Comparison of ENCODE assay signal across 8 cellular contexts in the genomic region with DNA sequence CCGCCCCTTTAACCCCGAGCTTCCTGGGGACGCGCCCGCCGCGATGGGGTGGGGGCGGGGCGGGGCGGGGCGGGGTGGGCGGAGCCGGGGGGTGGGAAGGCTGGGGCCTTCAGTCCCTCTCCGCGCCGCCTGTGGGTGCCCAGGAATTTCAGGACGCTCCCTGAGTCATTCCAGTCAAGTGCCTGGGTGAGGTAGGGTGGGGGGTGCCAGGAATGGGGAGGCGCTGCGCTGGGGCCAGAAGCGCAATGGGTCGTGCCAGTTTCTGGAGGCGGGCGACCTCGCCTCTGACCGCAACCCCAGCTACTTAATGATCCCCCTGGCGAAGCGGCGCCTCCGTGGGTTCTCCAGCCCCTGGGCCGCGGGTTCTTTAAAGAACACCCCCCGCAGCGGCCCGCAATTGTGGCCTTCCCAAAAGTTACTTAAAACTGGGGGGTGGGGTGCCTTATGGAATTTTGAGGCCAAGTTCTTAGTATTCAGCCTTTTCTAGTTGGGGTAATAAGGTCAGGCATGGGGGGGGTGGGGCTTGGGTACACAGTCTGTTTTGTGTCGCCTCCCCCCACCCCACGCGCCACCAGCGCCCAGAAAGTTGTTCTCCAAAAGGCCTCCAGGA. TPM values are rescaled to one million over a fixed set of nuclear protein-coding genes. Genes with fewer than 3 reads are reported as not detected.
DNase-seq lines count a peak whose midpoint lies in the region; ATAC-seq and TF ChIP-seq lines count a peak whose summit lies in the region.

No MANE protein-coding gene starts in this region.

- TF ChIP-seq POLR2A in gastroesophageal sphincter (IDR thresholded peaks at IDR 0.05) = no peak

- peak overlapping the region; percentile 67 for H3K4me3 ChIP-seq in GM12864 (ENCODE audit: low read depth, low read length)
- peak overlapping the region; percentile 54 to 78 for H3K4me3 ChIP-seq in gastroesophageal sphincter
- peak overlapping the region; percentile 67 to 85 for H3K4me3 ChIP-seq in neutrophil (ENCODE audit: low read depth in 1 of 2, low read length in 1 of 2)

- H3K36me3 ChIP-seq in gastroesophageal sphincter = no peaks in the 10 kb centered on the region
- no peaks in the 10 kb centered on the region for H3K36me3 ChIP-seq in neutrophil

- H3K27me3 ChIP-seq in gastroesophageal sphincter (no peaks in the 10 kb centered on the region), neutrophil (peaks cover 54% of the 10 kb centered on the region)

- ATAC-seq in gastroesophageal sphincter = peak; percentile 59
- ATAC-seq in HG03457 (IDR thresholded peaks at IDR 0.05; ENCODE audit: unreplicated experiment) = no peak
- ATAC-seq in HG03378 (IDR thresholded peaks at IDR 0.05; ENCODE audit: unreplicated experiment) = no peak

- no peaks in the 10 kb centered on the region for H3K9me3 ChIP-seq in gastroesophageal sphincter
- H3K9me3 ChIP-seq in neutrophil = no peaks in the 10 kb centered on the region

- 0% methylated on average over 3 of the region's 38 CpGs; no CpG with 5 or more reads in 1 of the 2 donors for WGBS in gastroesophageal sphincter (ENCODE audit: low coverage in 1 of 2), 2 donors

- TF ChIP-seq CTCF in GM12864 (IDR thresholded peaks at IDR 0.05; ENCODE audit: low read depth, low read length, missing control alignments) (no peak), gastroesophageal sphincter (IDR thresholded peaks at IDR 0.05) (no peak), neutrophil (IDR thresholded peaks at IDR 0.05) (no peak)

- DNase-seq in AG08396 (ENCODE audit: low spot score) = peak; percentile 97
- no peak for DNase-seq in GM12864 (ENCODE audit: low read depth)
- DNase-seq in NCI-H460 (ENCODE audit: extremely low read depth, low read depth) = peak; percentile 85
- peak; percentile 60 to 69 for DNase-seq in activated T-cell treated with anti-CD3 and anti-CD28 coated beads, Interleukin-2, amount 50 U/mL, for 48 hours

- H3K27ac ChIP-seq in gastroesophageal sphincter (peak overlapping the region; percentile 85 to 92 (median 90)), neutrophil (peak overlapping the region; percentile 36)

- TF ChIP-seq EP300 in gastroesophageal sphincter (IDR thresholded peaks at IDR 0.05) = no peak

- H3K4me1 ChIP-seq in gastroesophageal sphincter = peaks cover 0 to 86% (median 36%) of the 10 kb centered on the region in 3 donors
- peaks cover 57 to 76% of the 10 kb centered on the region in 2 experiments for H3K4me1 ChIP-seq in neutrophil (ENCODE audit: control insufficient read depth in 1 of 2, insufficient read depth in 1 of 2, low read depth in 1 of 2, low read length in 1 of 2)

RNA-seq across cellular contexts. Expression of a gene that starts 0.8 kb away (rescaled TPM):
- 11.3 and 13.5 TPM in 2 replicates for total RNA-seq in NCI-H460 (2014; rRNA removed; shearing (Covaris generic))
- 20.6 and 24.8 TPM in 2 replicates for polyA plus RNA-seq in NCI-H460 (2014; cell fraction: nucleus; rRNA removed)
- 10 to 100 TPM; 23.4 to 65.5 (median 52.5) TPM for total RNA-seq in gastroesophageal sphincter
